Comparison of ENCODE assay signal across 8 cellular contexts in the genomic region with DNA sequence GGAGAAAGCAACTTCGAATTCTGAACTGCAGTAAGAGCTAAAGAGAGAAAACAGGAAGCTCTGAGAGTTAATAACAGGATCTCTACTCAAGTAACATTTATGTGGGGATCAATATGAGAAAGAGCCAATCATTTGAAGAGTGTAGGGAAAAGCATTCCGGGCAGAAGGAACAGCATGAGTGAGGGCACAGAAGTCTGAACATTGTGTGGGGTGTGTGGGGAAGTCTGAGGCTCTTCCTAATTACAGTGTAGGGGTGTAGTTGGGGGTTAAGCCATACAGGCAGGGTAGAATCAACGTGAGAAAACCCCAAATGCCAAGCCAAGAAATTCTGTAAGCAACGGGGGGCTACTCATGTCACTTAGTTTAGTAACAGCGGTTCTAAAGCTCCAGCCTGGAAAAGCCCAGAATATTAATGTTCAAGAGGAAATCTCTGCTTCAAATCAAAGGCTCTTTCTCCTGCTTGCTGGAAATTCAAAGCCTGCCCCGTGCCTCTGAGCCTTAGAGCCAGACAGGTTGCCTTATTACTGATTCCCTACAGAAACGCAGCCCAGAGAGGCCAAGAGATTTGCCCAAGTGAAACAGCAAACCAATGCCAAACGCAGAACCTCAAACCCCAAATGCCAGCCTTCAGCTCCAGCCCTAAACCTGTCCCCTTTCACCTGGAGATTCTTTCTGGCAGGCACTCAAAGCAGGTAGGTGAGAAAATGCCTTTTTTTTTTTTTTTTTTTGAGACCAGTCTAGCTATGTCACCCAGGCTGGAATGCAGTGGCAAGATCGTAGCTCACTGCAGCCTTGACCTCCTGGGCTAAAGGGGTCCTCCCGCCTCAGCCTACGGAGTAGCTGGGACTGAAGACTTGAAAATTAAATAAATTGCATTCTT. TPM values are rescaled to one million over a fixed set of nuclear protein-coding genes. Genes with fewer than 3 reads are reported as not detected.
DNase-seq lines count a peak whose midpoint lies in the region; ATAC-seq and TF ChIP-seq lines count a peak whose summit lies in the region.

No MANE protein-coding gene starts in this region.

- ATAC-seq in T-helper 17 cell = no peak
- no peak for ATAC-seq in stimulated activated naive CD8-positive, alpha-beta T cell treated with anti-CD3 and anti-CD28 coated beads, Interleukin-15, amount 100 ng/mL, for 72 hours
- no peak for ATAC-seq in GM21786 (IDR thresholded peaks at IDR 0.05; ENCODE audit: unreplicated experiment)

- TF ChIP-seq CTCF in right atrium auricular region (IDR thresholded peaks at IDR 0.05) = no peak

- DNase-seq in DMS53 (lab: John Stamatoyannopoulos, UW) = peak; percentile 51
- no peak for DNase-seq in DMS53 treated with DMSO at 0.1 percent for 48 hours (lab: John Stamatoyannopoulos, UW; ENCODE audit: unreplicated experiment)
- no peak for DNase-seq in T-helper 17 cell
- DNase-seq in right atrium auricular region (ENCODE audit: low spot score) = no peak
- DNase-seq in stimulated activated naive CD8-positive, alpha-beta T cell treated with anti-CD3 and anti-CD28 coated beads, Interleukin-15, amount 100 ng/mL, for 72 hours = no peak
- DNase-seq in central memory CD4-positive, alpha-beta T cell = no peak
- no peak for DNase-seq in NCI-H524 treated with DMSO at 0.1 percent for 48 hours (lab: John Stamatoyannopoulos, UW)

- no peaks in the 10 kb centered on the region for H3K9me3 ChIP-seq in T-helper 17 cell (ENCODE audit: control insufficient read depth, low read length, poor library complexity, severe bottlenecking)
- no peaks in the 10 kb centered on the region for H3K9me3 ChIP-seq in right atrium auricular region

- H3K4me1 ChIP-seq in right atrium auricular region = peaks cover 2 to 77% of the 10 kb centered on the region in 2 donors

- peaks cover 53% of the 10 kb centered on the region for H3K4me1 Mint-ChIP-seq in T-helper 17 cell
- peaks cover 82% of the 10 kb centered on the region for H3K4me1 Mint-ChIP-seq in stimulated activated naive CD8-positive, alpha-beta T cell treated with anti-CD3 and anti-CD28 coated beads, Interleukin-15, amount 100 ng/mL, for 72 hours

- H3K4me3 ChIP-seq in right atrium auricular region = peak overlapping the region in 1 of 2 donors; percentile 51

- H3K27me3 ChIP-seq in right atrium auricular region = no peaks in the 10 kb centered on the region

- no peaks in the 10 kb centered on the region for H3K27me3 Mint-ChIP-seq in T-helper 17 cell
- no peaks in the 10 kb centered on the region for H3K27me3 Mint-ChIP-seq in stimulated activated naive CD8-positive, alpha-beta T cell treated with anti-CD3 and anti-CD28 coated beads, Interleukin-15, amount 100 ng/mL, for 72 hours

- H3K9me3 Mint-ChIP-seq in stimulated activated naive CD8-positive, alpha-beta T cell treated with anti-CD3 and anti-CD28 coated beads, Interleukin-15, amount 100 ng/mL, for 72 hours = no peaks in the 10 kb centered on the region

- no peaks in the 10 kb centered on the region for H3K36me3 ChIP-seq in right atrium auricular region

- peak overlapping the region; percentile 86 for H3K4me3 Mint-ChIP-seq in T-helper 17 cell
- peak overlapping the region; percentile 87 to 89 for H3K4me3 Mint-ChIP-seq in stimulated activated naive CD8-positive, alpha-beta T cell treated with anti-CD3 and anti-CD28 coated beads, Interleukin-15, amount 100 ng/mL, for 72 hours

- H3K27ac Mint-ChIP-seq in T-helper 17 cell = peak overlapping the region; percentile 98
- H3K27ac Mint-ChIP-seq in stimulated activated naive CD8-positive, alpha-beta T cell treated with anti-CD3 and anti-CD28 coated beads, Interleukin-15, amount 100 ng/mL, for 72 hours = peak overlapping the region; percentile 99 to 100

- H3K27ac ChIP-seq in right atrium auricular region = peak overlapping the region; percentile 88 to 93

- no peaks in the 10 kb centered on the region for H3K36me3 Mint-ChIP-seq in T-helper 17 cell (ENCODE audit: low read depth)

RNA-seq across cellular contexts. Expression of gene DNAJB12, which starts 36.1 kb away (rescaled TPM):
- total RNA-seq in T-helper 17 cell (10 to 100 TPM; 32.7 to 42.9 TPM), right atrium auricular region (10 to 100 TPM; 24.5 to 36.8 TPM)

RNA-seq across cellular contexts. Expression of gene DDIT4, which starts 44.9 kb away (rescaled TPM):
- 100 to 1,000 TPM; 186 to 300 TPM for total RNA-seq in T-helper 17 cell
- 100 to 1,000 TPM; 100 to 136 TPM for total RNA-seq in right atrium auricular region
